In genomic region chr4:48654015-48654664, GRCh38 we compare ENCODE assay signal across 1 cellular context.
TF ChIP-seq lines count a peak whose summit lies in the region.

No MANE protein-coding gene starts in this region.

TF ChIP-seq in GM23338, 12 proteins besides CTCF, POLR2A, EP300 and RAD21 (continued from another document):
- TF ChIP-seq ZNF462 (CRISPR knock-in tag; IDR thresholded peaks at IDR 0.05) (no peak), ZNF114 (CRISPR knock-in tag; IDR thresholded peaks at IDR 0.05) (no peak), STAT1 (IDR thresholded peaks at IDR 0.05; ENCODE audit: unreplicated experiment) (no peak), POLR2AphosphoS5 (IDR thresholded peaks at IDR 0.05; ENCODE audit: low read depth) (no peak), CREB1 (CRISPR knock-in tag; IDR thresholded peaks at IDR 0.05; ENCODE audit: low read depth) (no peak), ZNF331 (CRISPR knock-in tag; IDR thresholded peaks at IDR 0.05; ENCODE audit: low read depth) (no peak), JUNB (IDR thresholded peaks at IDR 0.05; ENCODE audit: unreplicated experiment) (no peak), EZH2 (IDR thresholded peaks at IDR 0.05; ENCODE audit: low read depth, unreplicated experiment) (no peak)
TF ChIP-seq in GM23338: peak in this region for 0.
